Comparison of ENCODE assay signal across 5 cellular contexts in the genomic region with DNA sequence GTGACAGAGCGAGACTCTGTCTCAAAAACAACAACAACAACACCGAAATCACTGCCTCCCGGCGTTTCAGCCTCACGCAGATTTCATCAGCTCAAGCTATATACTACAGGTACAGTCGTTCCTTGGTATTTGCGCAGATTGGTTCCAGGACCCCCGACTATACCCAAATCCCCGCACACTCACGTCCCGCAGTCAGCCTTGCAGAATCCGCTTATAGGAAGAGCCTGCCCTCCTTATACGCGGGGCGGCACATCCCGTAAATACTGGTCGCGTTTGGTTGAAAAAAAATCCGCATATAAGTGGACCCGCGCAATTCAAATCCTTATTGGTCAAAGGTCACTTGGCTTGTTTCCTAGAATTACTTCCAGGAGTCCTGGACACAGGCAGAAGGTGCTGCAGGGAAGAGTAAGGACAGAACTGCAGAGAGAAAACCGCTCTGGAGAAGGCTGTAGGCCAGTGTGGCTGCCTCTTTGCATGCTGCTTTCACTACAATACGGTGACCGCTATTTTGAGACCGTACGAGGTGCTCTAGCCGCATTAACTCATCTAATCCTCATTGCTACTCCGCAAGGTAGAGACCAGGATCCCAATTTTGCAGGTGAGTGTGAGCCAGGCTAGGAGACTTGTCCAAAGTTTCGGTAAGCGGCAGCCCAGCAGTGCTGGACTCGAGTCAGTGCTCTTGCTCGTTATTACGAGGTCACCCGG. TPM values are rescaled to one million over a fixed set of nuclear protein-coding genes. Genes with fewer than 3 reads are reported as not detected.
DNase-seq lines count a peak whose midpoint lies in the region; ATAC-seq and TF ChIP-seq lines count a peak whose summit lies in the region.

No MANE protein-coding gene starts in this region.

- peaks cover 0 to 33% (median 3%) of the 10 kb centered on the region in 3 donors for H3K36me3 Mint-ChIP-seq in naive thymus-derived CD8-positive, alpha-beta T cell

- ATAC-seq in HG03521 (IDR thresholded peaks at IDR 0.05; ENCODE audit: unreplicated experiment) (peak; percentile 10), GM19351 (IDR thresholded peaks at IDR 0.05; ENCODE audit: unreplicated experiment) (no peak)
- no peak for ATAC-seq in naive thymus-derived CD8-positive, alpha-beta T cell

- no peaks in the 10 kb centered on the region for H3K27me3 Mint-ChIP-seq in naive thymus-derived CD8-positive, alpha-beta T cell

- POLR2A ChIA-PET in naive thymus-derived CD8-positive, alpha-beta T cell (lab: Charles Lee), result no interaction called here

- DNase-seq in astrocyte of the spinal cord (ENCODE audit: low read depth, low spot score), result no peak
- no peak for DNase-seq in naive thymus-derived CD8-positive, alpha-beta T cell
- no peak for DNase-seq in stimulated activated CD4-positive, alpha-beta T cell treated with anti-CD3 and anti-CD28 coated beads, Interleukin-2, amount 100 ng/mL, for 48 hours

- no peaks in the 10 kb centered on the region for H3K9me3 Mint-ChIP-seq in naive thymus-derived CD8-positive, alpha-beta T cell

- peak overlapping the region; percentile 45 to 88 (median 71) for H3K27ac Mint-ChIP-seq in naive thymus-derived CD8-positive, alpha-beta T cell

- peak overlapping the region; percentile 74 for H3K4me3 ChIP-seq in astrocyte of the spinal cord (ENCODE audit: low read depth, low read length)

- peak overlapping the region; percentile 73 to 89 (median 80) for H3K4me3 Mint-ChIP-seq in naive thymus-derived CD8-positive, alpha-beta T cell

- peaks cover 10 to 50% (median 33%) of the 10 kb centered on the region in 4 donors for H3K4me1 Mint-ChIP-seq in naive thymus-derived CD8-positive, alpha-beta T cell

- TF ChIP-seq CTCF in astrocyte of the spinal cord (IDR thresholded peaks at IDR 0.05; ENCODE audit: low read depth, low read length), result no peak

- in situ Hi-C loops in astrocyte of the spinal cord (cut with HindIII; ENCODE audit: low sequenced_read_pairs), result no loop called here

RNA-seq across cellular contexts. Expression of a gene that starts 0.7 kb away (rescaled TPM):
- 10 to 100 TPM; 36.8 to 42.9 TPM for total RNA-seq in naive thymus-derived CD8-positive, alpha-beta T cell
- polyA plus RNA-seq in naive thymus-derived CD8-positive, alpha-beta T cell, result 100 to 1,000 TPM; 182 to 220 (median 206) TPM

RNA-seq across cellular contexts. Expression of a gene that starts 37.9 kb away (rescaled TPM):
- total RNA-seq in naive thymus-derived CD8-positive, alpha-beta T cell, result 10 to 100 TPM; 52.5 to 58.7 TPM
- 10 to 100 TPM; 12.2 to 15.4 (median 12.6) TPM for polyA plus RNA-seq in naive thymus-derived CD8-positive, alpha-beta T cell

RNA-seq across cellular contexts. Expression of a gene that starts 38.2 kb away (rescaled TPM):
- 10 to 100 TPM; 16.9 to 18.1 TPM for total RNA-seq in naive thymus-derived CD8-positive, alpha-beta T cell
- polyA plus RNA-seq in naive thymus-derived CD8-positive, alpha-beta T cell, result 10 to 100 TPM; 14.1 to 19.9 (median 18.3) TPM

RNA-seq across cellular contexts. Expression of a gene that starts 45.7 kb away (rescaled TPM):
- total RNA-seq in naive thymus-derived CD8-positive, alpha-beta T cell, result 10 to 100 TPM; 14.6 to 19.0 TPM
- polyA plus RNA-seq in naive thymus-derived CD8-positive, alpha-beta T cell, result 1 to 10 TPM; 3.4 to 9.7 (median 9.5) TPM

RNA-seq across cellular contexts. Expression of a gene that starts 45.9 kb away (rescaled TPM):
- 10 to 100 TPM; 64.9 to 68.8 TPM for total RNA-seq in naive thymus-derived CD8-positive, alpha-beta T cell
- 10 to 100 TPM; 43.8 to 65.8 (median 58.4) TPM for polyA plus RNA-seq in naive thymus-derived CD8-positive, alpha-beta T cell
